Comparison of ENCODE assay signal across 1 cellular context in genomic region chr16:78709137-78709871, GRCh38.
TF ChIP-seq lines count a peak whose summit lies in the region.

No MANE protein-coding gene starts in this region.

TF ChIP-seq in HepG2, 621 proteins besides CTCF, POLR2A, EP300 and RAD21:
- TF ChIP-seq, protein P1, sequence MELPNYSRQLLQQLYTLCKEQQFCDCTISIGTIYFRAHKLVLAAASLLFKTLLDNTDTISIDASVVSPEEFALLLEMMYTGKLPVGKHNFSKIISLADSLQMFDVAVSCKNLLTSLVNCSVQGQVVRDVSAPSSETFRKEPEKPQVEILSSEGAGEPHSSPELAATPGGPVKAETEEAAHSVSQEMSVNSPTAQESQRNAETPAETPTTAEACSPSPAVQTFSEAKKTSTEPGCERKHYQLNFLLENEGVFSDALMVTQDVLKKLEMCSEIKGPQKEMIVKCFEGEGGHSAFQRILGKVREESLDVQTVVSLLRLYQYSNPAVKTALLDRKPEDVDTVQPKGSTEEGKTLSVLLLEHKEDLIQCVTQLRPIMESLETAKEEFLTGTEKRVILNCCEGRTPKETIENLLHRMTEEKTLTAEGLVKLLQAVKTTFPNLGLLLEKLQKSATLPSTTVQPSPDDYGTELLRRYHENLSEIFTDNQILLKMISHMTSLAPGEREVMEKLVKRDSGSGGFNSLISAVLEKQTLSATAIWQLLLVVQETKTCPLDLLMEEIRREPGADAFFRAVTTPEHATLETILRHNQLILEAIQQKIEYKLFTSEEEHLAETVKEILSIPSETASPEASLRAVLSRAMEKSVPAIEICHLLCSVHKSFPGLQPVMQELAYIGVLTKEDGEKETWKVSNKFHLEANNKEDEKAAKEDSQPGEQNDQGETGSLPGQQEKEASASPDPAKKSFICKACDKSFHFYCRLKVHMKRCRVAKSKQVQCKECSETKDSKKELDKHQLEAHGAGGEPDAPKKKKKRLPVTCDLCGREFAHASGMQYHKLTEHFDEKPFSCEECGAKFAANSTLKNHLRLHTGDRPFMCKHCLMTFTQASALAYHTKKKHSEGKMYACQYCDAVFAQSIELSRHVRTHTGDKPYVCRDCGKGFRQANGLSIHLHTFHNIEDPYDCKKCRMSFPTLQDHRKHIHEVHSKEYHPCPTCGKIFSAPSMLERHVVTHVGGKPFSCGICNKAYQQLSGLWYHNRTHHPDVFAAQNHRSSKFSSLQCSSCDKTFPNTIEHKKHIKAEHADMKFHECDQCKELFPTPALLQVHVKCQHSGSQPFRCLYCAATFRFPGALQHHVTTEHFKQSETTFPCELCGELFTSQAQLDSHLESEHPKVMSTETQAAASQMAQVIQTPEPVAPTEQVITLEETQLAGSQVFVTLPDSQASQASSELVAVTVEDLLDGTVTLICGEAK (IDR thresholded peaks at IDR 0.05), result no peak
- TF ChIP-seq, protein P1 (CRISPR knock-in tag; IDR thresholded peaks at IDR 0.05), result no peak
- TF ChIP-seq HIVEP1 (CRISPR knock-in tag; IDR thresholded peaks at IDR 0.05), result no peak
- TF ChIP-seq, protein P2, sequence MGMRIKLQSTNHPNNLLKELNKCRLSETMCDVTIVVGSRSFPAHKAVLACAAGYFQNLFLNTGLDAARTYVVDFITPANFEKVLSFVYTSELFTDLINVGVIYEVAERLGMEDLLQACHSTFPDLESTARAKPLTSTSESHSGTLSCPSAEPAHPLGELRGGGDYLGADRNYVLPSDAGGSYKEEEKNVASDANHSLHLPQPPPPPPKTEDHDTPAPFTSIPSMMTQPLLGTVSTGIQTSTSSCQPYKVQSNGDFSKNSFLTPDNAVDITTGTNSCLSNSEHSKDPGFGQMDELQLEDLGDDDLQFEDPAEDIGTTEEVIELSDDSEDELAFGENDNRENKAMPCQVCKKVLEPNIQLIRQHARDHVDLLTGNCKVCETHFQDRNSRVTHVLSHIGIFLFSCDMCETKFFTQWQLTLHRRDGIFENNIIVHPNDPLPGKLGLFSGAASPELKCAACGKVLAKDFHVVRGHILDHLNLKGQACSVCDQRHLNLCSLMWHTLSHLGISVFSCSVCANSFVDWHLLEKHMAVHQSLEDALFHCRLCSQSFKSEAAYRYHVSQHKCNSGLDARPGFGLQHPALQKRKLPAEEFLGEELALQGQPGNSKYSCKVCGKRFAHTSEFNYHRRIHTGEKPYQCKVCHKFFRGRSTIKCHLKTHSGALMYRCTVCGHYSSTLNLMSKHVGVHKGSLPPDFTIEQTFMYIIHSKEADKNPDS (CRISPR knock-in tag; IDR thresholded peaks at IDR 0.05), result no peak
- TF ChIP-seq HES4 (CRISPR knock-in tag; IDR thresholded peaks at IDR 0.05; ENCODE audit: borderline replicate concordance), result no peak
- no peak for TF ChIP-seq ZNF205 (CRISPR knock-in tag; IDR thresholded peaks at IDR 0.05)
- TF ChIP-seq, protein P3, sequence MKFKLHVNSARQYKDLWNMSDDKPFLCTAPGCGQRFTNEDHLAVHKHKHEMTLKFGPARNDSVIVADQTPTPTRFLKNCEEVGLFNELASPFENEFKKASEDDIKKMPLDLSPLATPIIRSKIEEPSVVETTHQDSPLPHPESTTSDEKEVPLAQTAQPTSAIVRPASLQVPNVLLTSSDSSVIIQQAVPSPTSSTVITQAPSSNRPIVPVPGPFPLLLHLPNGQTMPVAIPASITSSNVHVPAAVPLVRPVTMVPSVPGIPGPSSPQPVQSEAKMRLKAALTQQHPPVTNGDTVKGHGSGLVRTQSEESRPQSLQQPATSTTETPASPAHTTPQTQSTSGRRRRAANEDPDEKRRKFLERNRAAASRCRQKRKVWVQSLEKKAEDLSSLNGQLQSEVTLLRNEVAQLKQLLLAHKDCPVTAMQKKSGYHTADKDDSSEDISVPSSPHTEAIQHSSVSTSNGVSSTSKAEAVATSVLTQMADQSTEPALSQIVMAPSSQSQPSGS (CRISPR knock-in tag; IDR thresholded peaks at IDR 0.05), result no peak
- TF ChIP-seq MED8 (CRISPR knock-in tag; IDR thresholded peaks at IDR 0.05; ENCODE audit: insufficient replicate concordance), result no peak
- peak; percentile 14; the same call in 1 of the 2 replicates for TF ChIP-seq MAFF (IDR thresholded peaks at IDR 0.05; ENCODE audit: low read depth, low read length)
- peak; percentile 11 to 53; a peak in 2 of 4 replicates for TF ChIP-seq MAFK (conservative IDR thresholded peaks at IDR 0.05 in 1 of 2, IDR thresholded peaks at IDR 0.05 in 1 of 2; ENCODE audit: low read length in 2 of 2)
- TF ChIP-seq ZNF234 (CRISPR knock-in tag; conservative IDR thresholded peaks at IDR 0.05), result no peak
- TF ChIP-seq AKNA (CRISPR knock-in tag; IDR thresholded peaks at IDR 0.05; ENCODE audit: borderline replicate concordance), result no peak
